In genomic region chr22:37517826-37518450, GRCh38 we compare ENCODE assay signal across 11 cellular contexts. TPM values are rescaled to one million over a fixed set of nuclear protein-coding genes. Genes with fewer than 3 reads are reported as not detected.
A peak's percentile ranks its signal among the peaks of the same experiment; 100 is the strongest.
DNase-seq lines count a peak whose midpoint lies in the region; ATAC-seq, FAIRE-seq and TF ChIP-seq lines count a peak whose summit lies in the region.
"Had no signal": no experiment of that assay in that cellular context is flagged by ENCODE, and none has a peak within 500 bp of the region (broad histone marks: within the 10 kb centered on the region; RNA-seq: fewer than 3 reads in every experiment).

No MANE protein-coding gene starts in this region.

- no peaks in the 10 kb centered on the region for H3K27me3 ChIP-seq in right atrium auricular region

- no peak for TF ChIP-seq POLR2A in lower leg skin (IDR thresholded peaks at IDR 0.05)

- H3K9me3 ChIP-seq in right atrium auricular region, result no peaks in the 10 kb centered on the region

- H3K27ac ChIP-seq in right atrium auricular region, result peak overlapping the region; percentile 18 to 54

- H3K27me3 Mint-ChIP-seq in HFFc6 (ENCODE audit: insufficient read depth), result peaks cover 7% of the 10 kb centered on the region
- peaks cover 16% of the 10 kb centered on the region for H3K27me3 Mint-ChIP-seq in activated naive CD8-positive, alpha-beta T cell

- TF ChIP-seq CTCF in HFFc6 (IDR thresholded peaks at IDR 0.05), result no peak
- no peak for TF ChIP-seq CTCF in right atrium auricular region (IDR thresholded peaks at IDR 0.05)
- no peak for TF ChIP-seq CTCF in lower leg skin (IDR thresholded peaks at IDR 0.05)

- no peaks in the 10 kb centered on the region for H3K9me3 Mint-ChIP-seq in HFFc6
- H3K9me3 Mint-ChIP-seq in activated naive CD8-positive, alpha-beta T cell (ENCODE audit: low read depth), result no peaks in the 10 kb centered on the region

- DNase-seq in HFFc6 (no peak), right atrium auricular region (ENCODE audit: low spot score) (no peak), skeletal muscle cell (ENCODE audit: low read depth) (no peak), lower leg skin (ENCODE audit: low spot score in 2 of 2) (no peak), HTR-8/SVneo (ENCODE audit: insufficient read length, low spot score) (no peak), kidney tubule cell (ENCODE audit: low spot score) (no peak)
- DNase-seq: activated effector memory CD4-positive, alpha-beta T cell treated with anti-CD3 and anti-CD28 coated beads, Interleukin-2, amount 50 U/mL, for 16 hours; Karpas-422 had no signal

- intact Hi-C loops in lower leg skin (cut with DNase I; ENCODE audit: low total_unique reads), result no loop called here

- H3K4me3 Mint-ChIP-seq in HFFc6, result peak overlapping the region; percentile 83
- H3K4me3 Mint-ChIP-seq in activated naive CD8-positive, alpha-beta T cell, result peak overlapping the region; percentile 83

- peaks cover 6% of the 10 kb centered on the region for H3K36me3 Mint-ChIP-seq in HFFc6 (ENCODE audit: low read depth)
- H3K36me3 Mint-ChIP-seq in activated naive CD8-positive, alpha-beta T cell, result no peaks in the 10 kb centered on the region

- peaks cover 0 to 25% of the 10 kb centered on the region in 2 donors for H3K4me1 ChIP-seq in right atrium auricular region

- peak overlapping the region; percentile 35; the same call in 1 of the 2 replicates for H3K27ac Mint-ChIP-seq in HFFc6
- no peak overlapping the region for H3K27ac Mint-ChIP-seq in activated naive CD8-positive, alpha-beta T cell

- 66 to 74% methylated on average over 11 to 15 of the region's 15 CpGs for WGBS in lower leg skin, 2 donors

- no peaks in the 10 kb centered on the region for H3K36me3 ChIP-seq in right atrium auricular region

- no peak for FAIRE-seq in HTR-8/SVneo (lab: Jason Lieb, UNC)

- ATAC-seq in GM19463 (IDR thresholded peaks at IDR 0.05; ENCODE audit: unreplicated experiment), result no peak

- peak overlapping the region; percentile 48 to 60 for H3K4me3 ChIP-seq in right atrium auricular region
- H3K4me3 ChIP-seq in skeletal muscle cell (ENCODE audit: low read depth, low read length), result peak overlapping the region; percentile 58
- no peak overlapping the region for H3K4me3 ChIP-seq in lower leg skin (ENCODE audit: low read depth, poor library complexity, severe bottlenecking)

- H3K4me1 Mint-ChIP-seq in HFFc6 (ENCODE audit: low read depth), result peaks cover 7% of the 10 kb centered on the region
- peaks cover 9% of the 10 kb centered on the region for H3K4me1 Mint-ChIP-seq in activated naive CD8-positive, alpha-beta T cell (ENCODE audit: low read depth)

RNA-seq across cellular contexts. Expression of gene CARD10, which starts 1.3 kb away (rescaled TPM):
- total RNA-seq in HFFc6 (2021; fragmentation: NEBNext Ultra II Directional; extraction: Animal tissue kit (Norgen Biotek cat#: 25700)), result 1 to 10 TPM; 4.4 to 5.6 (median 4.8) TPM
- 1 to 10 TPM; 4.2 to 5.8 TPM for total RNA-seq in right atrium auricular region
- total RNA-seq in lower leg skin, result 10 to 100 TPM; 13.2 to 22.5 (median 18.6) TPM

RNA-seq across cellular contexts. Expression of gene MFNG, which starts 31.8 kb away (rescaled TPM):
- not detected for total RNA-seq in HFFc6 (2021; fragmentation: NEBNext Ultra II Directional; extraction: Animal tissue kit (Norgen Biotek cat#: 25700))
- total RNA-seq in right atrium auricular region, result 10 to 100 TPM in 1 of 2 donors, 1 to 10 TPM in 1; 9.9 to 19.5 TPM
- 10 to 100 TPM in 1 of 4 donors, 1 to 10 TPM in 3; 5.7 to 13.0 (median 6.3) TPM for total RNA-seq in lower leg skin
- total RNA-seq: RPMI7951 had no signal

RNA-seq across cellular contexts. Expression of gene CDC42EP1, which starts 42.3 kb away (rescaled TPM):
- 100 to 1,000 TPM in 3 of 6 experiments, 10 to 100 TPM in 3; 88.3 to 104 (median 97.2) TPM for total RNA-seq in HFFc6 (2021; fragmentation: NEBNext Ultra II Directional; extraction: Animal tissue kit (Norgen Biotek cat#: 25700))
- total RNA-seq in right atrium auricular region (10 to 100 TPM; 20.7 to 34.8 TPM), lower leg skin (10 to 100 TPM; 44.4 to 80.1 (median 70.5) TPM)

Comparison
In these comparisons a context has a peak if more than half of its experiments do, and no peak if none do; other contexts are left out.
1. RNA of gene MFNG, which starts 31.8 kb away (total RNA-seq): 9.9 to 19.5 TPM in right atrium auricular region and 5.7 to 13.0 TPM in lower leg skin; not detected in HFFc6; every median in the first group is over 4 times any median in the second.